In genomic region chr1:42786097-42786496, GRCh38 we compare ENCODE assay signal across 21 cellular contexts. TPM values are rescaled to one million over a fixed set of nuclear protein-coding genes. Genes with fewer than 3 reads are reported as not detected.
DNase-seq lines count a peak whose midpoint lies in the region; ATAC-seq and TF ChIP-seq lines count a peak whose summit lies in the region.
"Had no signal": no experiment of that assay in that cellular context is flagged by ENCODE, and none has a peak within 500 bp of the region (broad histone marks: within the 10 kb centered on the region; RNA-seq: fewer than 3 reads in every experiment).

No MANE protein-coding gene starts in this region.

- H3K4me1 ChIP-seq in BLaER1 = peaks cover 24% of the 10 kb centered on the region
- peaks cover 5 to 12% of the 10 kb centered on the region in 2 donors for H3K4me1 ChIP-seq in naive thymus-derived CD4-positive, alpha-beta T cell (ENCODE audit: control insufficient read depth in 2 of 2, insufficient read depth in 2 of 2, low read length in 2 of 2)

- DNase-seq in T-helper 1 cell (no peak), DMS53 (lab: John Stamatoyannopoulos, UW) (no peak)
- DNase-seq in activated CD8-positive, alpha-beta T cell treated with anti-CD3 and anti-CD28 coated beads for 36 hours = no peak
- no peak for DNase-seq in naive thymus-derived CD4-positive, alpha-beta T cell
- no peak for DNase-seq in activated CD8-positive, alpha-beta memory T cell treated with anti-CD3 and anti-CD28 coated beads, Interleukin-2, amount 10 ng/mL, durations not matched to agents 7 days and 5 days
- DNase-seq: DMS153; GF-D8; HFFc6; NCI-H1105 treated with DMSO at 0.1 percent for 48 hours; NCI-H446 treated with DMSO at 0.1 percent for 48 hours; NK-92 treated with Interleukin-12 subunit alpha and Interleukin-12 subunit beta, amount 100 ng/mL, for 24 hours; spleen; upper lobe of left lung had no signal

- H3K36me3 Mint-ChIP-seq in T-helper 1 cell treated with Interleukin-12 subunit alpha and Interleukin-12 subunit beta and Interleukin-4 antibody, amounts not matched to agents 30 μg/mL and 1 μg/mL, for 36 hours (ENCODE audit: low read depth) = peaks cover 9% of the 10 kb centered on the region
- peaks cover 15% of the 10 kb centered on the region for H3K36me3 Mint-ChIP-seq in activated CD8-positive, alpha-beta T cell treated with anti-CD3 and anti-CD28 coated beads for 36 hours (ENCODE audit: low read depth)
- peaks cover 5 to 19% (median 6%) of the 10 kb centered on the region in 5 donors for H3K36me3 Mint-ChIP-seq in naive thymus-derived CD4-positive, alpha-beta T cell
- H3K36me3 Mint-ChIP-seq in activated CD8-positive, alpha-beta memory T cell treated with anti-CD3 and anti-CD28 coated beads, Interleukin-2, amount 10 ng/mL, durations not matched to agents 7 days and 5 days = peaks cover 9% of the 10 kb centered on the region

- H3K4me3 Mint-ChIP-seq in T-helper 1 cell treated with Interleukin-12 subunit alpha and Interleukin-12 subunit beta and Interleukin-4 antibody, amounts not matched to agents 30 μg/mL and 1 μg/mL, for 36 hours = peak overlapping the region; percentile 62
- no peak overlapping the region for H3K4me3 Mint-ChIP-seq in activated CD8-positive, alpha-beta T cell treated with anti-CD3 and anti-CD28 coated beads for 36 hours
- peak overlapping the region; percentile 85 to 92 (median 89) for H3K4me3 Mint-ChIP-seq in naive thymus-derived CD4-positive, alpha-beta T cell
- no peak overlapping the region for H3K4me3 Mint-ChIP-seq in activated CD8-positive, alpha-beta memory T cell treated with anti-CD3 and anti-CD28 coated beads, Interleukin-2, amount 10 ng/mL, durations not matched to agents 7 days and 5 days
- H3K4me3 Mint-ChIP-seq: mesothelial cell of epicardium had no signal

- no peaks in the 10 kb centered on the region for H3K27me3 ChIP-seq in BLaER1
- no peaks in the 10 kb centered on the region for H3K27me3 ChIP-seq in naive thymus-derived CD4-positive, alpha-beta T cell (ENCODE audit: control insufficient read depth in 2 of 2, insufficient read depth in 2 of 2, low read length in 2 of 2)
- H3K27me3 ChIP-seq: Peyer's patch, upper lobe of left lung had no signal

- CTCF ChIA-PET in activated CD8-positive, alpha-beta T cell treated with anti-CD3 and anti-CD28 coated beads for 36 hours (lab: Charles Lee) = no interaction called here
- CTCF ChIA-PET in naive thymus-derived CD4-positive, alpha-beta T cell (lab: Charles Lee) = no interaction called here
- CTCF ChIA-PET in activated CD8-positive, alpha-beta memory T cell treated with anti-CD3 and anti-CD28 coated beads, Interleukin-2, amount 10 ng/mL, durations not matched to agents 7 days and 5 days (lab: Charles Lee) = no interaction called here

- no peak overlapping the region for H3K9ac ChIP-seq in BLaER1

- no peak overlapping the region for H3K4me3 ChIP-seq in BLaER1
- H3K4me3 ChIP-seq in naive thymus-derived CD4-positive, alpha-beta T cell (ENCODE audit: low read length) = no peak overlapping the region
- H3K4me3 ChIP-seq: SK-N-MC had no signal

- TF ChIP-seq CTCF in activated CD8-positive, alpha-beta T cell treated with anti-CD3 and anti-CD28 coated beads for 36 hours (IDR thresholded peaks at IDR 0.05) = no peak

- H3K9me3 Mint-ChIP-seq in T-helper 1 cell treated with Interleukin-12 subunit alpha and Interleukin-12 subunit beta and Interleukin-4 antibody, amounts not matched to agents 30 μg/mL and 1 μg/mL, for 36 hours = no peaks in the 10 kb centered on the region
- H3K9me3 Mint-ChIP-seq in activated CD8-positive, alpha-beta T cell treated with anti-CD3 and anti-CD28 coated beads for 36 hours = no peaks in the 10 kb centered on the region
- no peaks in the 10 kb centered on the region for H3K9me3 Mint-ChIP-seq in naive thymus-derived CD4-positive, alpha-beta T cell
- H3K9me3 Mint-ChIP-seq in activated CD8-positive, alpha-beta memory T cell treated with anti-CD3 and anti-CD28 coated beads, Interleukin-2, amount 10 ng/mL, durations not matched to agents 7 days and 5 days (ENCODE audit: low read depth) = no peaks in the 10 kb centered on the region
- H3K9me3 Mint-ChIP-seq: HFFc6, mesothelial cell of epicardium had no signal

- H3K9me3 ChIP-seq in BLaER1 = no peaks in the 10 kb centered on the region
- no peaks in the 10 kb centered on the region for H3K9me3 ChIP-seq in naive thymus-derived CD4-positive, alpha-beta T cell (ENCODE audit: control insufficient read depth in 2 of 3, low read length in 3 of 3)
- H3K9me3 ChIP-seq: Peyer's patch, spleen, upper lobe of left lung had no signal

- H3K27me3 Mint-ChIP-seq in T-helper 1 cell treated with Interleukin-12 subunit alpha and Interleukin-12 subunit beta and Interleukin-4 antibody, amounts not matched to agents 30 μg/mL and 1 μg/mL, for 36 hours (ENCODE audit: low read depth) = peaks cover 1% of the 10 kb centered on the region
- H3K27me3 Mint-ChIP-seq in activated CD8-positive, alpha-beta T cell treated with anti-CD3 and anti-CD28 coated beads for 36 hours = no peaks in the 10 kb centered on the region
- H3K27me3 Mint-ChIP-seq in naive thymus-derived CD4-positive, alpha-beta T cell = no peaks in the 10 kb centered on the region
- H3K27me3 Mint-ChIP-seq in activated CD8-positive, alpha-beta memory T cell treated with anti-CD3 and anti-CD28 coated beads, Interleukin-2, amount 10 ng/mL, durations not matched to agents 7 days and 5 days = peaks cover under 1% of the 10 kb centered on the region

- H4K20me1 ChIP-seq in BLaER1 = no peaks in the 10 kb centered on the region

- intact Hi-C loops in activated CD8-positive, alpha-beta T cell treated with anti-CD3 and anti-CD28 coated beads for 36 hours (cut with micrococcal nuclease) = no loop called here
- intact Hi-C loops in naive thymus-derived CD4-positive, alpha-beta T cell (cut with micrococcal nuclease) = no loop called here

- no peak for ATAC-seq in activated CD8-positive, alpha-beta T cell treated with anti-CD3 and anti-CD28 coated beads for 36 hours
- ATAC-seq in naive thymus-derived CD4-positive, alpha-beta T cell = no peak
- no peak for ATAC-seq in activated CD8-positive, alpha-beta memory T cell treated with anti-CD3 and anti-CD28 coated beads, Interleukin-2, amount 10 ng/mL, durations not matched to agents 7 days and 5 days
- ATAC-seq in GM21717 (IDR thresholded peaks at IDR 0.05; ENCODE audit: unreplicated experiment) = no peak

- peaks cover 11% of the 10 kb centered on the region for H3K4me1 Mint-ChIP-seq in T-helper 1 cell treated with Interleukin-12 subunit alpha and Interleukin-12 subunit beta and Interleukin-4 antibody, amounts not matched to agents 30 μg/mL and 1 μg/mL, for 36 hours (ENCODE audit: low read depth)
- peaks cover 11% of the 10 kb centered on the region for H3K4me1 Mint-ChIP-seq in activated CD8-positive, alpha-beta T cell treated with anti-CD3 and anti-CD28 coated beads for 36 hours (ENCODE audit: low read depth)
- H3K4me1 Mint-ChIP-seq in naive thymus-derived CD4-positive, alpha-beta T cell = peaks cover 12 to 28% (median 22%) of the 10 kb centered on the region in 7 donors
- H3K4me1 Mint-ChIP-seq in activated CD8-positive, alpha-beta memory T cell treated with anti-CD3 and anti-CD28 coated beads, Interleukin-2, amount 10 ng/mL, durations not matched to agents 7 days and 5 days = peaks cover 12% of the 10 kb centered on the region
- H3K4me1 Mint-ChIP-seq: mesothelial cell of epicardium had no signal

- H3K4me2 ChIP-seq in BLaER1 = peak overlapping the region; percentile 81

- peak overlapping the region; percentile 66 for H3K27ac Mint-ChIP-seq in T-helper 1 cell treated with Interleukin-12 subunit alpha and Interleukin-12 subunit beta and Interleukin-4 antibody, amounts not matched to agents 30 μg/mL and 1 μg/mL, for 36 hours
- H3K27ac Mint-ChIP-seq in activated CD8-positive, alpha-beta T cell treated with anti-CD3 and anti-CD28 coated beads for 36 hours = peak overlapping the region; percentile 65
- H3K27ac Mint-ChIP-seq in naive thymus-derived CD4-positive, alpha-beta T cell = peak overlapping the region in 6 of 9 donors; percentile 47 to 87 (median 72)
- no peak overlapping the region for H3K27ac Mint-ChIP-seq in activated CD8-positive, alpha-beta memory T cell treated with anti-CD3 and anti-CD28 coated beads, Interleukin-2, amount 10 ng/mL, durations not matched to agents 7 days and 5 days
- H3K27ac Mint-ChIP-seq: HFFc6, mesothelial cell of epicardium had no signal

- POLR2A ChIA-PET in activated CD8-positive, alpha-beta T cell treated with anti-CD3 and anti-CD28 coated beads for 36 hours (lab: Charles Lee) = interaction anchor here (1.1 kb wide), 1 partner anchor 19 kb away, joined by 3 read pairs; the partner anchor contains the start of genes C1orf50 and P3H1
- POLR2A ChIA-PET in naive thymus-derived CD4-positive, alpha-beta T cell (lab: Charles Lee) = interaction anchor here (2.0 kb wide), 1 partner anchor 19 kb away, joined by 7 read pairs; the partner anchor contains the start of genes C1orf50 and P3H1

- H3K27ac ChIP-seq in BLaER1 = no peak overlapping the region
- no peak overlapping the region for H3K27ac ChIP-seq in naive thymus-derived CD4-positive, alpha-beta T cell (ENCODE audit: low read depth, low read length)
- H3K27ac ChIP-seq: Peyer's patch, SK-N-MC, spleen, upper lobe of left lung had no signal

- H3K36me3 ChIP-seq in BLaER1 = peaks cover 34% of the 10 kb centered on the region
- peaks cover 0 to 5% (median 0%) of the 10 kb centered on the region in 3 experiments for H3K36me3 ChIP-seq in naive thymus-derived CD4-positive, alpha-beta T cell (ENCODE audit: control insufficient read depth in 2 of 3, insufficient read depth in 3 of 3, low read length in 3 of 3)

RNA-seq across cellular contexts. Expression of gene TMEM269, which starts 1.3 kb away (rescaled TPM):
- total RNA-seq in activated CD8-positive, alpha-beta T cell treated with anti-CD3 and anti-CD28 coated beads for 36 hours = under 1 TPM; 0.22 to 0.32 TPM
- total RNA-seq in naive thymus-derived CD4-positive, alpha-beta T cell = 1 to 10 TPM in 1 of 5 experiments, under 1 TPM in 4; 0.19 to 2.0 (median 0.35) TPM
- not detected for polyA plus RNA-seq in naive thymus-derived CD4-positive, alpha-beta T cell
- under 1 TPM in 1 of 2 experiments, not detected in 1; 0.12 TPM for total RNA-seq in activated CD8-positive, alpha-beta memory T cell treated with anti-CD3 and anti-CD28 coated beads, Interleukin-2, amount 10 ng/mL, durations not matched to agents 7 days and 5 days
- total RNA-seq: A172, HFFc6, Peyer's patch had no signal
- polyA plus RNA-seq: BJ had no signal

RNA-seq across cellular contexts. Expression of gene C1orf50, which starts 19.0 kb away (rescaled TPM):
- 1 to 10 TPM; 4.7 to 5.2 TPM for total RNA-seq in activated CD8-positive, alpha-beta T cell treated with anti-CD3 and anti-CD28 coated beads for 36 hours
- total RNA-seq in naive thymus-derived CD4-positive, alpha-beta T cell = 10 to 100 TPM in 4 of 5 experiments, 1 to 10 TPM in 1; 7.0 to 20.8 (median 18.1) TPM
- polyA plus RNA-seq in naive thymus-derived CD4-positive, alpha-beta T cell = 1 to 10 TPM; 3.4 to 3.5 TPM
- total RNA-seq in activated CD8-positive, alpha-beta memory T cell treated with anti-CD3 and anti-CD28 coated beads, Interleukin-2, amount 10 ng/mL, durations not matched to agents 7 days and 5 days = 10 to 100 TPM in 1 of 2 experiments, 1 to 10 TPM in 1; 4.6 to 10.3 TPM

RNA-seq across cellular contexts. Expression of gene P3H1, which starts 19.3 kb away (rescaled TPM):
- 10 to 100 TPM; 34.7 to 34.8 TPM for total RNA-seq in activated CD8-positive, alpha-beta T cell treated with anti-CD3 and anti-CD28 coated beads for 36 hours
- 10 to 100 TPM; 32.5 to 61.8 (median 47.3) TPM for total RNA-seq in naive thymus-derived CD4-positive, alpha-beta T cell
- polyA plus RNA-seq in naive thymus-derived CD4-positive, alpha-beta T cell = 10 to 100 TPM in 1 of 2 donors, 1 to 10 TPM in 1; 7.7 to 11.8 TPM
- total RNA-seq in activated CD8-positive, alpha-beta memory T cell treated with anti-CD3 and anti-CD28 coated beads, Interleukin-2, amount 10 ng/mL, durations not matched to agents 7 days and 5 days = 10 to 100 TPM; 48.1 to 54.0 TPM

RNA-seq across cellular contexts. Expression of gene ERMAP, which starts 30.8 kb away (rescaled TPM):
- total RNA-seq in activated CD8-positive, alpha-beta T cell treated with anti-CD3 and anti-CD28 coated beads for 36 hours = 1 to 10 TPM; 3.9 to 4.4 TPM
- 10 to 100 TPM in 1 of 5 experiments, 1 to 10 TPM in 4; 6.1 to 10.3 (median 6.7) TPM for total RNA-seq in naive thymus-derived CD4-positive, alpha-beta T cell
- polyA plus RNA-seq in naive thymus-derived CD4-positive, alpha-beta T cell = 1 to 10 TPM; 1.9 to 2.9 TPM
- 1 to 10 TPM; 3.7 to 4.1 TPM for total RNA-seq in activated CD8-positive, alpha-beta memory T cell treated with anti-CD3 and anti-CD28 coated beads, Interleukin-2, amount 10 ng/mL, durations not matched to agents 7 days and 5 days

RNA-seq across cellular contexts. Expression of gene SVBP, which starts 31.1 kb away (rescaled TPM):
- 10 to 100 TPM; 12.2 to 14.3 TPM for total RNA-seq in activated CD8-positive, alpha-beta T cell treated with anti-CD3 and anti-CD28 coated beads for 36 hours
- 10 to 100 TPM; 12.7 to 22.2 (median 17.8) TPM for total RNA-seq in naive thymus-derived CD4-positive, alpha-beta T cell
- polyA plus RNA-seq in naive thymus-derived CD4-positive, alpha-beta T cell = 10 to 100 TPM; 36.3 to 47.2 TPM
- total RNA-seq in activated CD8-positive, alpha-beta memory T cell treated with anti-CD3 and anti-CD28 coated beads, Interleukin-2, amount 10 ng/mL, durations not matched to agents 7 days and 5 days = 10 to 100 TPM; 11.5 to 14.8 TPM

Comparison
In these comparisons a context has a peak if more than half of its experiments do, and no peak if none do; other contexts are left out.
1. H3K4me3 Mint-ChIP-seq: peak in T-helper 1 cell treated with Interleukin-12 subunit alpha and Interleukin-12 subunit beta and Interleukin-4 antibody, amounts not matched to agents 30 μg/mL and 1 μg/mL, for 36 hours (single experiment) and naive thymus-derived CD4-positive, alpha-beta T cell (10 of 10); none in activated CD8-positive, alpha-beta T cell treated with anti-CD3 and anti-CD28 coated beads for 36 hours (single experiment) and activated CD8-positive, alpha-beta memory T cell treated with anti-CD3 and anti-CD28 coated beads, Interleukin-2, amount 10 ng/mL, durations not matched to agents 7 days and 5 days (single experiment).